In genomic region chr11:77475206-77475605, GRCh38 we compare ENCODE assay signal across 13 cellular contexts. TPM values are rescaled to one million over a fixed set of nuclear protein-coding genes. Genes with fewer than 3 reads are reported as not detected.
DNase-seq lines count a peak whose midpoint lies in the region; ATAC-seq and TF ChIP-seq lines count a peak whose summit lies in the region.
"Had no signal": no experiment of that assay in that cellular context is flagged by ENCODE, and none has a peak within 500 bp of the region (broad histone marks: within the 10 kb centered on the region; RNA-seq: fewer than 3 reads in every experiment).

No MANE protein-coding gene starts in this region.

- intact Hi-C loops in CD4-positive, alpha-beta memory T cell (cut with micrococcal nuclease) = loop anchor here (10.0 kb wide), 2 partner anchors 410 to 520 kb away; partner anchors contain the start of genes CAPN5 and INTS4
- intact Hi-C loops in dendritic cell treated with granulocyte-macrophage colony-stimulating factor and Interleukin-4, amounts not matched to agents 40 ng/mL and 50 ng/mL, for 4 days (cut with micrococcal nuclease) = no loop called here

- H3K27me3 Mint-ChIP-seq in CD4-positive, alpha-beta memory T cell = peaks cover 3 to 8% of the 10 kb centered on the region in 2 donors
- peaks cover 10% of the 10 kb centered on the region for H3K27me3 Mint-ChIP-seq in IgD-negative memory B cell
- peaks cover 18% of the 10 kb centered on the region for H3K27me3 Mint-ChIP-seq in dendritic cell treated with granulocyte-macrophage colony-stimulating factor and Interleukin-4, amounts not matched to agents 40 ng/mL and 50 ng/mL, for 4 days
- no peaks in the 10 kb centered on the region for H3K27me3 Mint-ChIP-seq in nephron progenitor cell (ENCODE audit: low read depth, poor library complexity)

- TF ChIP-seq CTCF in nephron progenitor cell (IDR thresholded peaks at IDR 0.05) (no peak), gastroesophageal sphincter (IDR thresholded peaks at IDR 0.05) (no peak)

- no peaks in the 10 kb centered on the region for H3K27me3 ChIP-seq in CD4-positive, alpha-beta memory T cell (ENCODE audit: insufficient read depth, low read length)
- no peaks in the 10 kb centered on the region for H3K27me3 ChIP-seq in gastroesophageal sphincter

- H3K4me1 Mint-ChIP-seq in CD4-positive, alpha-beta memory T cell = peaks cover 7 to 14% (median 12%) of the 10 kb centered on the region in 4 donors
- H3K4me1 Mint-ChIP-seq in IgD-negative memory B cell = peaks cover 9 to 19% (median 16%) of the 10 kb centered on the region in 3 donors
- peaks cover 19% of the 10 kb centered on the region for H3K4me1 Mint-ChIP-seq in dendritic cell treated with granulocyte-macrophage colony-stimulating factor and Interleukin-4, amounts not matched to agents 40 ng/mL and 50 ng/mL, for 4 days (ENCODE audit: low read depth)
- H3K4me1 Mint-ChIP-seq in nephron progenitor cell = peaks cover 40% of the 10 kb centered on the region

- POLR2A ChIA-PET in CD4-positive, alpha-beta memory T cell (lab: Charles Lee; ENCODE audit: partially characterized antibody) = no interaction called here

- DNase-seq in CD4-positive, alpha-beta memory T cell = no peak
- DNase-seq in nephron progenitor cell (no peak), HK-2 (ENCODE audit: unreplicated experiment) (no peak), NCI-H69 (lab: John Stamatoyannopoulos, UW) (no peak)
- DNase-seq: GM23248, head of caudate nucleus, Karpas-422, NCI-H1930, Right ventricle myocardium superior had no signal

- 67 to 76% methylated on average over 5 of the region's 5 CpGs for WGBS in gastroesophageal sphincter (ENCODE audit: low coverage in 1 of 2), 2 donors

- peaks cover 0 to 4% of the 10 kb centered on the region in 2 donors for H3K36me3 Mint-ChIP-seq in CD4-positive, alpha-beta memory T cell
- H3K36me3 Mint-ChIP-seq in IgD-negative memory B cell (no peaks in the 10 kb centered on the region), nephron progenitor cell (ENCODE audit: low read depth) (no peaks in the 10 kb centered on the region)
- H3K36me3 Mint-ChIP-seq in dendritic cell treated with granulocyte-macrophage colony-stimulating factor and Interleukin-4, amounts not matched to agents 40 ng/mL and 50 ng/mL, for 4 days (ENCODE audit: low read depth) = no peaks in the 10 kb centered on the region

- H3K9me3 Mint-ChIP-seq in CD4-positive, alpha-beta memory T cell = peaks cover 0 to 5% (median 0%) of the 10 kb centered on the region in 8 donors
- H3K9me3 Mint-ChIP-seq in IgD-negative memory B cell (peaks cover 0 to 3% (median 1%) of the 10 kb centered on the region in 3 donors), nephron progenitor cell (no peaks in the 10 kb centered on the region)
- H3K9me3 Mint-ChIP-seq in dendritic cell treated with granulocyte-macrophage colony-stimulating factor and Interleukin-4, amounts not matched to agents 40 ng/mL and 50 ng/mL, for 4 days = no peaks in the 10 kb centered on the region

- no peak overlapping the region for H3K4me3 ChIP-seq in CD4-positive, alpha-beta memory T cell (ENCODE audit: low read length in 2 of 2)
- no peak overlapping the region for H3K4me3 ChIP-seq in gastroesophageal sphincter

- H3K9me3 ChIP-seq in CD4-positive, alpha-beta memory T cell (ENCODE audit: control insufficient read depth in 1 of 2, low read length in 2 of 2) = no peaks in the 10 kb centered on the region
- no peaks in the 10 kb centered on the region for H3K9me3 ChIP-seq in gastroesophageal sphincter

- H3K4me1 ChIP-seq in CD4-positive, alpha-beta memory T cell (ENCODE audit: insufficient read depth, low read length) = peaks cover 11% of the 10 kb centered on the region
- H3K4me1 ChIP-seq in gastroesophageal sphincter = peaks cover 0 to 24% (median 0%) of the 10 kb centered on the region in 3 donors

- H3K27ac ChIP-seq in CD4-positive, alpha-beta memory T cell (ENCODE audit: low read depth, low read length) = no peak overlapping the region
- peak overlapping the region in 1 of 4 donors; percentile 84 for H3K27ac ChIP-seq in gastroesophageal sphincter
- H3K27ac ChIP-seq: GM23248 had no signal

- TF ChIP-seq EP300 in gastroesophageal sphincter (IDR thresholded peaks at IDR 0.05) = no peak

- peak overlapping the region; percentile 96 to 100 (median 99) for H3K27ac Mint-ChIP-seq in CD4-positive, alpha-beta memory T cell
- H3K27ac Mint-ChIP-seq in IgD-negative memory B cell = peak overlapping the region; percentile 88 to 98 (median 91)
- peak overlapping the region; percentile 79 for H3K27ac Mint-ChIP-seq in dendritic cell treated with granulocyte-macrophage colony-stimulating factor and Interleukin-4, amounts not matched to agents 40 ng/mL and 50 ng/mL, for 4 days
- no peak overlapping the region for H3K27ac Mint-ChIP-seq in nephron progenitor cell

- ATAC-seq in gastroesophageal sphincter (no peak), GM21528 (IDR thresholded peaks at IDR 0.05; ENCODE audit: low FRiP score, unreplicated experiment) (no peak)

- H3K36me3 ChIP-seq in CD4-positive, alpha-beta memory T cell (ENCODE audit: insufficient read depth, low read length) = no peaks in the 10 kb centered on the region
- no peaks in the 10 kb centered on the region for H3K36me3 ChIP-seq in gastroesophageal sphincter

- TF ChIP-seq POLR2A in gastroesophageal sphincter (IDR thresholded peaks at IDR 0.05) = no peak

- CTCF ChIA-PET in CD4-positive, alpha-beta memory T cell (lab: Charles Lee; ENCODE audit: partially characterized antibody) = no interaction called here

- H3K4me3 Mint-ChIP-seq in CD4-positive, alpha-beta memory T cell = peak overlapping the region in 6 of 8 donors; percentile 6 to 69 (median 46)
- peak overlapping the region; percentile 52 to 94 (median 74) for H3K4me3 Mint-ChIP-seq in IgD-negative memory B cell
- H3K4me3 Mint-ChIP-seq in dendritic cell treated with granulocyte-macrophage colony-stimulating factor and Interleukin-4, amounts not matched to agents 40 ng/mL and 50 ng/mL, for 4 days = no peak overlapping the region
- H3K4me3 Mint-ChIP-seq in nephron progenitor cell = peak overlapping the region; percentile 55

RNA-seq across cellular contexts. Expression of gene PAK1, which starts 1.3 kb away (rescaled TPM):
- 10 to 100 TPM in 1 of 2 experiments, 1 to 10 TPM in 1; 9.8 to 10.4 TPM for total RNA-seq in CD4-positive, alpha-beta memory T cell
- polyA plus RNA-seq in CD4-positive, alpha-beta memory T cell = 1 to 10 TPM; 9.3 to 9.5 TPM
- polyA plus RNA-seq in IgD-negative memory B cell = 15.0 TPM
- 10 to 100 TPM; 29.8 to 48.1 (median 40.2) TPM for total RNA-seq in gastroesophageal sphincter
